Comparison of ENCODE assay signal across 9 cellular contexts in genomic region chr7:2613926-2614613, GRCh38. TPM values are rescaled to one million over a fixed set of nuclear protein-coding genes. Genes with fewer than 3 reads are reported as not detected.
DNase-seq lines count a peak whose midpoint lies in the region; ATAC-seq and TF ChIP-seq lines count a peak whose summit lies in the region.
"Had no signal": no experiment of that assay in that cellular context is flagged by ENCODE, and none has a peak within 500 bp of the region (broad histone marks: within the 10 kb centered on the region; RNA-seq: fewer than 3 reads in every experiment).

No MANE protein-coding gene starts in this region.

- peaks cover 48% of the 10 kb centered on the region for H3K4me1 ChIP-seq in left ventricle myocardium inferior
- H3K4me1 ChIP-seq in skeletal muscle tissue (ENCODE audit: control insufficient read depth in 3 of 3, insufficient read depth in 3 of 3, low read length in 3 of 3) = peaks cover 28 to 32% (median 30%) of the 10 kb centered on the region in 3 donors

- H3K4me1 Mint-ChIP-seq in IgD-negative memory B cell = peaks cover under 1 to 11% (median 7%) of the 10 kb centered on the region in 3 donors

- H3K27ac ChIP-seq in left ventricle myocardium inferior (replicated peaks) = peak overlapping the region; percentile 86
- peak overlapping the region; percentile 83 for H3K27ac ChIP-seq in skeletal muscle tissue (ENCODE audit: low read depth, low read length)

- peak overlapping the region; percentile 17 for H3K4me3 ChIP-seq in left ventricle myocardium inferior
- peak overlapping the region; percentile 44 to 64 (median 61) for H3K4me3 ChIP-seq in skeletal muscle tissue (ENCODE audit: low read length in 3 of 3)

- intact Hi-C loops in left ventricle myocardium inferior (cut with micrococcal nuclease) (no loop called here), posterior vena cava (cut with DNase I) (no loop called here)

- H3K9me3 Mint-ChIP-seq in IgD-negative memory B cell = no peaks in the 10 kb centered on the region

- peaks cover 4% of the 10 kb centered on the region for H3K27me3 Mint-ChIP-seq in IgD-negative memory B cell

- no peak for TF ChIP-seq CTCF in left ventricle myocardium inferior (IDR thresholded peaks at IDR 0.05; ENCODE audit: borderline replicate concordance)

- DNase-seq in left ventricle myocardium inferior (peak; percentile 65), posterior vena cava (ENCODE audit: low spot score) (no peak)
- DNase-seq in activated CD4-positive, alpha-beta T cell treated with anti-CD3 and anti-CD28 coated beads for 1 hour = no peak
- DNase-seq: stimulated activated CD4-positive, alpha-beta T cell treated with anti-CD3 and anti-CD28 coated beads, Interleukin-4, amount 100 ng/mL, for 24 hours had no signal

- no peaks in the 10 kb centered on the region for H3K9me3 ChIP-seq in left ventricle myocardium inferior (replicated peaks)
- no peaks in the 10 kb centered on the region for H3K9me3 ChIP-seq in skeletal muscle tissue (ENCODE audit: control insufficient read depth in 3 of 3, low read length in 3 of 3)

- H3K4me3 Mint-ChIP-seq in IgD-negative memory B cell = peak overlapping the region in 1 of 4 donors; percentile 45

- H3K27ac Mint-ChIP-seq in IgD-negative memory B cell = peak overlapping the region in 2 of 3 donors; percentile 50 to 71

- H3K27me3 ChIP-seq in left ventricle myocardium inferior (ENCODE audit: low read depth) = no peaks in the 10 kb centered on the region
- H3K27me3 ChIP-seq in skeletal muscle tissue (ENCODE audit: control insufficient read depth in 3 of 3, insufficient read depth in 3 of 3, low read length in 3 of 3) = no peaks in the 10 kb centered on the region

- H3K36me3 ChIP-seq in left ventricle myocardium inferior (no peaks in the 10 kb centered on the region), skeletal muscle tissue (ENCODE audit: control insufficient read depth in 3 of 3, insufficient read depth in 3 of 3, low read length in 3 of 3) (no peaks in the 10 kb centered on the region)

- peaks cover 6% of the 10 kb centered on the region for H3K36me3 Mint-ChIP-seq in IgD-negative memory B cell

- peak; percentile 43 for ATAC-seq in SK-N-SH treated with all-trans-retinoic acid at 6 μM for 48 hours
- no peak for ATAC-seq in HG02610 (IDR thresholded peaks at IDR 0.05; ENCODE audit: unreplicated experiment)
- ATAC-seq in HG02938 (IDR thresholded peaks at IDR 0.05; ENCODE audit: unreplicated experiment) = no peak

- peak overlapping the region; percentile 27 to 82 (median 66) for H3K9ac ChIP-seq in skeletal muscle tissue (ENCODE audit: low read depth in 1 of 3, low read length in 3 of 3)

TF ChIP-seq in SK-N-SH treated with all-trans-retinoic acid at 6 μM for 48 hours, 23 proteins besides CTCF, POLR2A, EP300 and RAD21:
- TF ChIP-seq ISL1 (CRISPR knock-in tag; IDR thresholded peaks at IDR 0.05) (no peak; the same call in 1 of the 2 replicates), RARB (CRISPR knock-in tag; IDR thresholded peaks at IDR 0.05) (no peak), GLIS3 (CRISPR knock-in tag; IDR thresholded peaks at IDR 0.05) (no peak)

RNA-seq across cellular contexts. Expression of gene TTYH3, which starts 17.7 kb away (rescaled TPM):
- polyA plus RNA-seq in IgD-negative memory B cell = 2.0 TPM
- total RNA-seq in left ventricle myocardium inferior (10.9 TPM), skeletal muscle tissue (18.8 TPM), posterior vena cava (10 to 100 TPM; 50.1 to 51.6 TPM)

RNA-seq across cellular contexts. Expression of gene IQCE, which starts 55.3 kb away (rescaled TPM):
- 2.3 TPM for polyA plus RNA-seq in IgD-negative memory B cell
- total RNA-seq in left ventricle myocardium inferior (11.5 TPM), skeletal muscle tissue (2.1 TPM), posterior vena cava (10 to 100 TPM; 14.6 to 19.1 TPM)

RNA-seq across cellular contexts. Expression of gene BRAT1, which starts 58.7 kb away (rescaled TPM):
- polyA plus RNA-seq in IgD-negative memory B cell = 39.4 TPM
- total RNA-seq in left ventricle myocardium inferior (13.7 TPM), skeletal muscle tissue (18.3 TPM), posterior vena cava (10 to 100 TPM; 16.3 to 17.2 TPM)
